8 cellular contexts compared by ENCODE assay signal in genomic region chr1:178724734-178725602, GRCh38. TPM values are rescaled to one million over a fixed set of nuclear protein-coding genes. Genes with fewer than 3 reads are reported as not detected.
DNase-seq lines count a peak whose midpoint lies in the region; ATAC-seq and TF ChIP-seq lines count a peak whose summit lies in the region.

Gene RALGPS2 (plus strand): TSS chr1:178725244. CDS start chr1:178776765, 51,521 bp downstream.

- H3K4me2 ChIP-seq in DND-41 (ENCODE audit: insufficient read depth, low read length): peak within 1 kb of the TSS; percentile 60

- no peaks in the 10 kb centered on the region for H4K20me1 ChIP-seq in DND-41 (ENCODE audit: insufficient read depth, low read length)

- H3K36me3 ChIP-seq in DND-41 (ENCODE audit: insufficient read depth, low read length) (no peaks in the 10 kb centered on the region; the same call in 1 of the 2 replicates), ovary (no peaks in the 10 kb centered on the region), tibial nerve (no peaks in the 10 kb centered on the region)

- H3K79me2 ChIP-seq in DND-41 (ENCODE audit: insufficient read depth, low read length): peaks cover 41% of the 10 kb centered on the region

- no peaks in the 10 kb centered on the region for H3K27me3 ChIP-seq in DND-41 (ENCODE audit: insufficient read depth, low read length, poor library complexity)
- no peaks in the 10 kb centered on the region for H3K27me3 ChIP-seq in ovary
- no peaks in the 10 kb centered on the region for H3K27me3 ChIP-seq in tibial nerve

- H2AFZ ChIP-seq in DND-41 (ENCODE audit: low read depth, low read length): peak within 1 kb of the TSS; percentile 95

- no peaks in the 10 kb centered on the region for H3K9me3 Mint-ChIP-seq in activated naive CD8-positive, alpha-beta T cell treated with anti-CD3 and anti-CD28 coated beads for 36 hours
- H3K9me3 Mint-ChIP-seq in glutamatergic neuron (ENCODE audit: unreplicated experiment): peaks cover 4% of the 10 kb centered on the region

- H3K9me3 ChIP-seq in DND-41 (ENCODE audit: insufficient read depth, low read length, severe bottlenecking): no peaks in the 10 kb centered on the region
- no peaks in the 10 kb centered on the region for H3K9me3 ChIP-seq in ovary
- H3K9me3 ChIP-seq in tibial nerve: no peaks in the 10 kb centered on the region

- H3K4me3 ChIP-seq in DND-41 (ENCODE audit: low read depth in 1 of 2, low read length in 2 of 2): peak within 1 kb of the TSS; percentile 57 to 75
- peak within 1 kb of the TSS; percentile 90 for H3K4me3 ChIP-seq in ovary
- H3K4me3 ChIP-seq in tibial nerve: peak within 1 kb of the TSS; percentile 64 to 94 (median 82)

- ATAC-seq in DND-41 (ENCODE audit: insufficient read depth, low read depth): peak; percentile 75
- peak; percentile 51 for ATAC-seq in GM21619 (IDR thresholded peaks at IDR 0.05; ENCODE audit: unreplicated experiment)

- H3K4me1 ChIP-seq in DND-41 (ENCODE audit: insufficient read depth, low read length): peaks cover 25% of the 10 kb centered on the region
- H3K4me1 ChIP-seq in ovary (ENCODE audit: insufficient read depth): no peaks in the 10 kb centered on the region
- peaks cover 0 to 15% (median 0%) of the 10 kb centered on the region in 4 donors for H3K4me1 ChIP-seq in tibial nerve

- peaks cover 20% of the 10 kb centered on the region for H3K4me1 Mint-ChIP-seq in activated naive CD8-positive, alpha-beta T cell treated with anti-CD3 and anti-CD28 coated beads for 36 hours
- peaks cover 2% of the 10 kb centered on the region for H3K4me1 Mint-ChIP-seq in glutamatergic neuron (ENCODE audit: low read depth, unreplicated experiment)

- peak within 1 kb of the TSS; percentile 47 for H3K27ac Mint-ChIP-seq in activated naive CD8-positive, alpha-beta T cell treated with anti-CD3 and anti-CD28 coated beads for 36 hours
- peak within 1 kb of the TSS; percentile 84 for H3K27ac Mint-ChIP-seq in glutamatergic neuron (ENCODE audit: unreplicated experiment)

- peak within 1 kb of the TSS; percentile 96 for H3K9ac ChIP-seq in DND-41 (ENCODE audit: low read depth, low read length)

- peak; percentile 80 for DNase-seq in DND-41
- DNase-seq in KBM-7: peak; percentile 91
- DNase-seq in SK-N-DZ (ENCODE audit: low spot score): peak; percentile 80
- DNase-seq in activated naive CD8-positive, alpha-beta T cell treated with anti-CD3 and anti-CD28 coated beads for 36 hours: peak; percentile 74
- DNase-seq in glutamatergic neuron: peak; percentile 76
- DNase-seq in ovary: peak; percentile 71 to 83 (median 76)
- peak; percentile 21 to 40 for DNase-seq in tibial nerve (ENCODE audit: low spot score in 2 of 2)

- intact Hi-C loops in ovary (cut with DNase I): no loop called here

- in situ Hi-C loops in KBM-7 (cut with MboI; ENCODE audit: low pct_unique_long_range_greater_than_20kb, low sequenced_read_pairs): no loop called here

- H3K4me3 Mint-ChIP-seq in activated naive CD8-positive, alpha-beta T cell treated with anti-CD3 and anti-CD28 coated beads for 36 hours: peak within 1 kb of the TSS; percentile 82
- H3K4me3 Mint-ChIP-seq in glutamatergic neuron (ENCODE audit: unreplicated experiment): peak within 1 kb of the TSS; percentile 93

- H3K27me3 Mint-ChIP-seq in activated naive CD8-positive, alpha-beta T cell treated with anti-CD3 and anti-CD28 coated beads for 36 hours: no peaks in the 10 kb centered on the region
- peaks cover 9% of the 10 kb centered on the region for H3K27me3 Mint-ChIP-seq in glutamatergic neuron (ENCODE audit: unreplicated experiment)

- 2 to 3% (median 2%) methylated on average over 50 to 108 of the region's 110 CpGs for WGBS in ovary, 3 donors
- 3 to 6% methylated on average over 22 to 74 of the region's 110 CpGs for WGBS in tibial nerve, 2 donors

- TF ChIP-seq CTCF in DND-41 (IDR thresholded peaks at IDR 0.05; ENCODE audit: borderline replicate concordance, extremely low read depth, low read length, poor library complexity, severe bottlenecking): no peak
- TF ChIP-seq CTCF in glutamatergic neuron (IDR thresholded peaks at IDR 0.05; ENCODE audit: partially characterized antibody, unreplicated experiment): no peak
- TF ChIP-seq CTCF in ovary (IDR thresholded peaks at IDR 0.05): no peak
- peak in 2 of 5 experiments; percentile 8 to 17 for TF ChIP-seq CTCF in tibial nerve (IDR thresholded peaks at IDR 0.05)

- H3K36me3 Mint-ChIP-seq in activated naive CD8-positive, alpha-beta T cell treated with anti-CD3 and anti-CD28 coated beads for 36 hours: no peaks in the 10 kb centered on the region
- no peaks in the 10 kb centered on the region for H3K36me3 Mint-ChIP-seq in glutamatergic neuron (ENCODE audit: unreplicated experiment)

- TF ChIP-seq EP300 in ovary (IDR thresholded peaks at IDR 0.05): no peak
- TF ChIP-seq EP300 in tibial nerve (IDR thresholded peaks at IDR 0.05): peak in 1 of 2 donors; percentile 32

- H3K27ac ChIP-seq in DND-41 (ENCODE audit: low read length): peak within 1 kb of the TSS; percentile 83
- peak within 1 kb of the TSS; percentile 88 to 90 for H3K27ac ChIP-seq in ovary
- peak within 1 kb of the TSS in 3 of 4 donors; percentile 48 to 90 (median 83) for H3K27ac ChIP-seq in tibial nerve

- TF ChIP-seq POLR2A in ovary (IDR thresholded peaks at IDR 0.05): peak; percentile 44
- TF ChIP-seq POLR2A in tibial nerve (IDR thresholded peaks at IDR 0.05): peak in 1 of 2 donors; percentile 24

RNA-seq across cellular contexts. Expression of gene RALGPS2, which starts in this region (rescaled TPM):
- polyA plus RNA-seq in SK-N-DZ (2014; cell fraction: cytosol; rRNA removed): 12.2 and 15.5 TPM in 2 replicates
- 20.3 and 23.3 TPM in 2 replicates for polyA plus RNA-seq in SK-N-DZ (2014; cell fraction: nucleus; rRNA removed)
- total RNA-seq in activated naive CD8-positive, alpha-beta T cell treated with anti-CD3 and anti-CD28 coated beads for 36 hours: 1 to 10 TPM; 5.0 to 6.6 TPM
- total RNA-seq in glutamatergic neuron (ENCODE audit: unreplicated experiment) (17.9 TPM), ovary (10 to 100 TPM; 14.4 to 43.4 (median 26.4) TPM), tibial nerve (10 to 100 TPM in 3 of 4 donors, 1 to 10 TPM in 1; 4.3 to 30.8 (median 16.8) TPM)
- polyA plus RNA-seq in ovary: 1 to 10 TPM; 6.4 to 9.7 TPM

Comparison
In these comparisons a context has a peak if more than half of its experiments do, and no peak if none do; other contexts are left out.
1. Peak in every context shown above with its lines: DNase-seq, ATAC-seq, H3K4me3 ChIP-seq and H3K27ac ChIP-seq.
2. DNase-seq: peak in every context shown above with its lines; median percentile 91 in KBM-7; 80 in DND-41; 80 in SK-N-DZ; 76 in glutamatergic neuron; 76 in ovary; 74 in activated naive CD8-positive, alpha-beta T cell treated with anti-CD3 and anti-CD28 coated beads for 36 hours; 30 in tibial nerve.